24 cellular contexts compared by ENCODE assay signal in the genomic region with DNA sequence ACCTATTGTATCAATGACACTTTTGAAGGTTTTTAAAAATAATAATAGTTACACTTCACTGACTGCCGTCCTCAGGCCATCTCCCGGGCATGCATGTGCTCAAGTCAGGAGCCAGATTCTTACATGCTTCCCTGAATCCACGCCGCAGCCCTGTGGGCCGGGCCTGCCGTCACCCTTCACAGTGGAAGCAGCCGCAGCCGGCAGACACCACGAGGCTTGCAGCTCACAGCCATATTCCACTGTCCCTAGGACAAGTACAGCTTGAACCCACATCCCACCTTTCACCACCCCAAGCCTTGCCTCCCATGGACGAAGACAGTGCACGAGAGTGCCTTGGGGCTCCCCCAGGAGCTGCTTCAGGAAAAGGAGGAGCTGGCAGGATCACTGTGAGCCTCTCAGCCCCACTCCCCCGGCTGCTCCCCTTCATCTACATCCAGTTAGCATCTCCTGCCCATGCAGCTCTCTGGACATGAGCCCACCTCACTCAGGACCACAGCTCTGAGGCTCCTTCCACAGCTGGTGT.
"Had no signal": no experiment of that assay in that cellular context is flagged by ENCODE, and none has a peak within 500 bp of the region (broad histone marks: within the 10 kb centered on the region; RNA-seq: fewer than 3 reads in every experiment).

No MANE protein-coding gene starts in this region.

- H3K27me3 ChIP-seq: brain microvascular endothelial cell, cardiac muscle cell had no signal

- H3K27ac ChIP-seq: brain microvascular endothelial cell, cardiac muscle cell, SK-N-MC had no signal

- H3K27ac Mint-ChIP-seq: activated CD8-positive, alpha-beta T cell treated with anti-CD3 and anti-CD28 coated beads for 36 hours; activated naive CD8-positive, alpha-beta T cell; activated T-cell treated with anti-CD3 and anti-CD28 coated beads, Interleukin-2, amount 50 U/mL, for 24 hours; activated T-helper 1 cell treated with anti-CD3 and anti-CD28 coated beads, Interleukin-12 subunit alpha, Interleukin-12 subunit beta, Interleukin-2, Interleukin-4 antibody, amounts not matched to agents 30 ng/mL and 10 ng/mL and 1 ng/mL, durations not matched to agents 14 hours and 24 hours and 36 hours had no signal

- DNase-seq: activated CD4-positive, alpha-beta T cell treated with anti-CD3 and anti-CD28 coated beads, Interleukin-2, amount 50 U/mL, for 1 hour; activated CD4-positive, CD25-positive, alpha-beta regulatory T cell; activated CD8-positive, alpha-beta T cell treated with anti-CD3 and anti-CD28 coated beads for 36 hours; activated effector memory CD4-positive, alpha-beta T cell treated with Interleukin-2 at 50 U/mL for 16 hours; activated naive CD4-positive, alpha-beta T cell treated with Interleukin-2 at 50 U/mL for 16 hours; activated T-cell treated with anti-CD3 and anti-CD28 coated beads, Interleukin-2, amount 50 U/mL, for 24 hours; brain microvascular endothelial cell; NCI-H1048; NCI-H146; NCI-H1930; NCI-H2171; NCI-H226; NCI-H526; NCI-H774; OCI-M1; RPMI8226; T-helper 2 cell; T1000 had no signal

- H3K4me3 Mint-ChIP-seq: activated CD8-positive, alpha-beta T cell treated with anti-CD3 and anti-CD28 coated beads for 36 hours; activated naive CD8-positive, alpha-beta T cell; activated T-cell treated with anti-CD3 and anti-CD28 coated beads, Interleukin-2, amount 50 U/mL, for 24 hours; activated T-helper 1 cell treated with anti-CD3 and anti-CD28 coated beads, Interleukin-12 subunit alpha, Interleukin-12 subunit beta, Interleukin-2, Interleukin-4 antibody, amounts not matched to agents 30 ng/mL and 10 ng/mL and 1 ng/mL, durations not matched to agents 14 hours and 24 hours and 36 hours; T-cell had no signal

- H3K27me3 Mint-ChIP-seq: activated CD8-positive, alpha-beta T cell treated with anti-CD3 and anti-CD28 coated beads for 36 hours; activated naive CD8-positive, alpha-beta T cell; activated T-cell treated with anti-CD3 and anti-CD28 coated beads, Interleukin-2, amount 50 U/mL, for 24 hours; T-cell had no signal

- H3K4me3 ChIP-seq: cardiac muscle cell, SK-N-MC had no signal

- ATAC-seq: activated CD8-positive, alpha-beta T cell treated with anti-CD3 and anti-CD28 coated beads for 36 hours; Panc1; T-cell had no signal

- H3K9me3 Mint-ChIP-seq: activated CD8-positive, alpha-beta T cell treated with anti-CD3 and anti-CD28 coated beads for 36 hours; activated T-cell treated with anti-CD3 and anti-CD28 coated beads, Interleukin-2, amount 50 U/mL, for 24 hours; activated T-helper 1 cell treated with anti-CD3 and anti-CD28 coated beads, Interleukin-12 subunit alpha, Interleukin-12 subunit beta, Interleukin-2, Interleukin-4 antibody, amounts not matched to agents 30 ng/mL and 10 ng/mL and 1 ng/mL, durations not matched to agents 14 hours and 24 hours and 36 hours; T-cell had no signal
